In genomic region chr19:8342684-8343482, GRCh38 we compare ENCODE assay signal across 1 cellular context.
TF ChIP-seq lines count a peak whose summit lies in the region.

Gene KANK3, minus strand, starts transcription at chr19:8343262. Its CDS starts 5,434 bp downstream, at chr19:8337828.

TF ChIP-seq in GM12878, 131 proteins besides CTCF, POLR2A, EP300 and RAD21 (continued from another document):
- peak; percentile 98 for TF ChIP-seq PBX3 (IDR thresholded peaks at IDR 0.05; ENCODE audit: insufficient replicate concordance, low read depth, low read length)
- no peak for TF ChIP-seq NR2F1 (conservative IDR thresholded peaks at IDR 0.05)
- peak; percentile 99 for TF ChIP-seq PKNOX1 (IDR thresholded peaks at IDR 0.05)
